In the genomic region with DNA sequence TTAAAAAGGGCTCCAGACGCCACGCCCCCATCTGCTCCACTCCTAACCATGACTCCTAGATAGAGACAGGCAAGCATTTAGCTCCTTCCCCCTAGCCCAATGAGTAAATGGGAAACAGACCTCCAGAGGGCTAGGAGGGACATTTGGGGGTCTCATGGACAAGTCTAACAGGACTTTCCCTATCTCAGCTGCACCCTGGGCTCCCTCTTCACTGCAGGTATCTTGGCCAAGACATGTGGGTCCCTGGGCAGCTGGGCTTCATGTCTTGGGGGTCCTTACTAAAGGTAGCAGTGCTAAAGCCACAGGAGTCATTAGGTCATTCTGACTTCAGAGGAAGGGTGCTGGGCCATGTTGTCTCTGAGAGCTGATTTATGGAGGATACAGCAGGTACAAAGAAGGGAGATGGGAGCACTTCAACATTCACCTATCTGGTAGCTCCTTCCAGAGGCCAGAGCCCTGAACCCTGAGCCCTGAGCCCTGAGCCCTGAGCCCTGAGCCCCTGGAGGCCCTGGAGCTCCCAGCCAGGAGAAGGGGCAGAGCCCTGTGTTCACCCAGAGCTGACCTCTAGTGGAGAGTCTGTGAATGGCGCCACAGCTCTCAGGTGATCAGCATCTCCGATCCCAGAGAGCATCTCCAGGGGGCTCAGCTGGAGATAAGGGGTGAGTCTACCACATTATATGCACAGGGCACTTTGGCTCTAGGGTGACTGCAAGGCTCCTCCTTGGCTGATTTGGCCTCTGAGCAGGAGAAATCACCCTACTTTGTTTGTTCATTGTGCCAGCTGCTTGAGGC, we compare ENCODE assay signal across 9 cellular contexts. TPM values are rescaled to one million over a fixed set of nuclear protein-coding genes. Genes with fewer than 3 reads are reported as not detected.
A peak's percentile ranks its signal among the peaks of the same experiment; 100 is the strongest.
DNase-seq lines count a peak whose midpoint lies in the region; ATAC-seq, FAIRE-seq and TF ChIP-seq lines count a peak whose summit lies in the region.
"Had no signal": no experiment of that assay in that cellular context is flagged by ENCODE, and none has a peak within 500 bp of the region (broad histone marks: within the 10 kb centered on the region; RNA-seq: fewer than 3 reads in every experiment).

No MANE protein-coding gene starts in this region.

- no peak overlapping the region for H3K4me2 ChIP-seq in K562 (ENCODE audit: insufficient read depth, low read length)

- H3K27me3 ChIP-seq in K562 (ENCODE audit: control insufficient read depth in 2 of 2, insufficient read depth in 2 of 2, low read length in 2 of 2), result no peaks in the 10 kb centered on the region
- H3K27me3 ChIP-seq in liver (ENCODE audit: control insufficient read depth in 4 of 4, insufficient read depth in 4 of 4, low read length in 3 of 4), result no peaks in the 10 kb centered on the region

- H3K4me1 ChIP-seq in K562 (replicated peaks in 1 of 2; ENCODE audit: control insufficient read depth in 2 of 2, insufficient read depth in 2 of 2, low read length in 2 of 2) (no peaks in the 10 kb centered on the region), liver (ENCODE audit: control insufficient read depth in 4 of 4, insufficient read depth in 4 of 4, low read length in 3 of 4) (no peaks in the 10 kb centered on the region)

- POLR2A ChIA-PET in K562 (lab: Yijun Ruan, JAX), result interaction anchor here (0.9 kb wide), 1 partner anchor 11 kb away, joined by 3 read pairs; no protein-coding TSS in a partner anchor

- FAIRE-seq in K562 (lab: Jason Lieb, UNC) (no peak), urothelium cell line (lab: Jason Lieb, UNC) (no peak)

- DNase-seq in 8988T (peak; percentile 42), GM04504 (ENCODE audit: low read depth) (peak; percentile 29), NCI-H1694 (lab: John Stamatoyannopoulos, UW) (peak; percentile 24), K562 (ENCODE audit: extremely low read depth in 1 of 4, low spot score in 3 of 4) (peak; percentile 39 to 58 (median 49)), urothelium cell line (ENCODE audit: low spot score) (peak; percentile 28)
- no peak for DNase-seq in effector CD4-positive, alpha-beta T cell

- no peaks in the 10 kb centered on the region for H3K79me2 ChIP-seq in K562 (ENCODE audit: control insufficient read depth, insufficient read depth, low read length)

- WGBS in K562 (ENCODE audit: insufficient coverage, low coverage, missing lambda C conversion rate), result 4% methylated on average over 4 of the region's 4 CpGs
- WGBS in liver, result 48% methylated on average over 4 of the region's 4 CpGs

- no peak overlapping the region for H3K4me3 ChIP-seq in K562
- no peak overlapping the region for H3K4me3 ChIP-seq in liver (ENCODE audit: low read depth in 1 of 3, low read length in 3 of 3)

- intact Hi-C loops in K562 (cut with micrococcal nuclease), result loop anchor here (5.0 kb wide), 1 partner anchor 153 kb away; no protein-coding TSS in a partner anchor

- no TSS peak for BruUV-seq in K562 (replicated peaks; lab: Mats Ljungman, UMichigan)

- H3K27ac ChIP-seq in K562 (ENCODE audit: extremely low read depth, low read depth, low read length) (no peak overlapping the region), liver (ENCODE audit: low read depth in 1 of 2, low read length in 2 of 2) (no peak overlapping the region)
- H3K27ac ChIP-seq: epithelial cell of prostate had no signal

- TF ChIP-seq POLR2A in K562 (conservative IDR thresholded peaks at IDR 0.05), result no peak

- TF ChIP-seq EP300 in K562 (IDR thresholded peaks at IDR 0.05; ENCODE audit: low read length), result no peak

- no peaks in the 10 kb centered on the region for H3K9me1 ChIP-seq in K562 (ENCODE audit: control insufficient read depth, insufficient read depth, low read length)

- CTCF ChIA-PET in K562 (lab: Yijun Ruan, JAX; ENCODE audit: low intra/inter-chr PET ratio), result interaction anchor here (0.7 kb wide), 1 partner anchor 154 kb away, joined by 4 read pairs; no protein-coding TSS in a partner anchor

- no peaks in the 10 kb centered on the region for H3K36me3 ChIP-seq in K562 (ENCODE audit: control insufficient read depth, insufficient read depth, low read length)
- no peaks in the 10 kb centered on the region for H3K36me3 ChIP-seq in liver (ENCODE audit: control insufficient read depth in 4 of 4, insufficient read depth in 3 of 4, low read depth in 1 of 4, low read length in 3 of 4)

- H3K9me3 ChIP-seq in K562 (replicated peaks; ENCODE audit: control insufficient read depth, insufficient read depth, low read depth, low read length) (no peaks in the 10 kb centered on the region), liver (ENCODE audit: control insufficient read depth in 4 of 4, low read length in 3 of 4) (no peaks in the 10 kb centered on the region)

- H3K9ac ChIP-seq in K562 (ENCODE audit: insufficient read depth in 1 of 2, low read depth in 2 of 2, low read length in 2 of 2), result no peak overlapping the region
- H3K9ac ChIP-seq in liver (ENCODE audit: low read depth in 1 of 2, low read length in 2 of 2), result no peak overlapping the region

- H4K20me1 ChIP-seq in K562 (replicated peaks; ENCODE audit: control insufficient read depth, insufficient read depth, low read length), result no peaks in the 10 kb centered on the region

- peak; percentile 83 for ATAC-seq in HG02610 (IDR thresholded peaks at IDR 0.05; ENCODE audit: unreplicated experiment)
- ATAC-seq in K562, result peak; percentile 91

- TF ChIP-seq CTCF in K562 (IDR thresholded peaks at IDR 0.05 in 2 of 3, conservative IDR thresholded peaks at IDR 0.05 in 1 of 3; ENCODE audit: insufficient read depth in 2 of 3, low read depth in 1 of 3, low read length in 3 of 3), result peak; percentile 53 to 64 (median 59)
- peak; percentile 52 for TF ChIP-seq CTCF in liver (IDR thresholded peaks at IDR 0.05; ENCODE audit: low read depth, low read length, missing input control)

- in situ Hi-C loops in K562 (cut with MboI), result no loop called here

- TF ChIP-seq RAD21 in K562 (CRISPR knock-in tag; conservative IDR thresholded peaks at IDR 0.05 in 1 of 2, IDR thresholded peaks at IDR 0.05 in 1 of 2) (peak in 1 of 2 experiments; percentile 19; a peak in 2 of 4 replicates), liver (IDR thresholded peaks at IDR 0.05) (peak; percentile 23 to 52)

- no peak overlapping the region for H2AFZ ChIP-seq in K562 (ENCODE audit: low read depth, low read length)

TF ChIP-seq in K562, 482 proteins besides CTCF, POLR2A, EP300 and RAD21:
- TF ChIP-seq ZNF263 (CRISPR knock-in tag; IDR thresholded peaks at IDR 0.05; ENCODE audit: borderline replicate concordance) (no peak), TFAP4 (CRISPR knock-in tag; IDR thresholded peaks at IDR 0.05; ENCODE audit: borderline replicate concordance) (peak; percentile 44; the same call in 1 of the 2 replicates), SMC3 (conservative IDR thresholded peaks at IDR 0.05; ENCODE audit: insufficient read depth, low read depth, low read length) (0 out of 2 replicates have a peak, but pooled peaks have one; percentile 7), ZNF764 (CRISPR knock-in tag; IDR thresholded peaks at IDR 0.05; ENCODE audit: low read depth) (peak; percentile 93)

TF ChIP-seq in liver, 16 proteins besides CTCF, POLR2A, EP300 and RAD21:
- TF ChIP-seq EGR1 (IDR thresholded peaks at IDR 0.05; ENCODE audit: low read depth in 2 of 2), result no peak
- no peak for TF ChIP-seq HNF4A (conservative IDR thresholded peaks at IDR 0.05)
- no peak for TF ChIP-seq HNF4G (IDR thresholded peaks at IDR 0.05)
- no peak for TF ChIP-seq FOXA1 (IDR thresholded peaks at IDR 0.05)
- no peak for TF ChIP-seq TAF1 (conservative IDR thresholded peaks at IDR 0.05)
- TF ChIP-seq, protein P1, sequence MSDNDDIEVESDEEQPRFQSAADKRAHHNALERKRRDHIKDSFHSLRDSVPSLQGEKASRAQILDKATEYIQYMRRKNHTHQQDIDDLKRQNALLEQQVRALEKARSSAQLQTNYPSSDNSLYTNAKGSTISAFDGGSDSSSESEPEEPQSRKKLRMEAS (IDR thresholded peaks at IDR 0.05), result no peak

RNA-seq across cellular contexts. Expression of gene EPHB1, which starts 40.1 kb away (rescaled TPM):
- total RNA-seq in K562 (2011; cell fraction: chromatin; rRNA removed; ENCODE audit: low replicate concordance), result not detected in 2 replicates
- not detected in 2 replicates for total RNA-seq in K562 (2011; cell fraction: nucleolus; rRNA removed)
- total RNA-seq in K562 (2011; cell fraction: nucleoplasm; rRNA removed), result not detected in 2 replicates
- total RNA-seq in K562 (2014; rRNA removed), result not detected in 2 replicates
- total RNA-seq in K562 (2014; rRNA removed; fragmentation: Illumina TruSeq; extraction: Trizol), result not detected in 2 replicates
- 0.29 TPM in 1 of 2 replicates, not detected in the other for total RNA-seq in K562 (2015; rRNA removed; fragmentation: Illumina TruSeq; extraction: Trizol)
- not detected in 2 replicates for total RNA-seq in K562 (2021)
- polyA plus RNA-seq in K562 (2011; rRNA removed), result not detected in 2 replicates
- polyA plus RNA-seq in K562 (2011; cell fraction: cytosol; rRNA removed), result not detected in 2 replicates
- polyA plus RNA-seq in K562 (2011; cell fraction: nucleus; rRNA removed), result 0.18 TPM in 1 of 2 replicates, not detected in the other
- polyA plus RNA-seq in K562 (2012), result not detected in 2 replicates
- not detected in 2 replicates for polyA plus RNA-seq in K562 (2014; fragmentation: Illumina TruSeq; extraction: Trizol)
- polyA plus RNA-seq in K562 (2014; fragmentation: Nextera tagmentation; extraction: Ambion mirVana), result not detected
- polyA plus RNA-seq in K562 (2014; rRNA removed), result not detected in 2 replicates
- not detected in 2 replicates for polyA minus RNA-seq in K562 (2011; rRNA and poly(A)+ RNA removed)
- polyA minus RNA-seq in K562 (2011; cell fraction: cytosol; rRNA and poly(A)+ RNA removed), result not detected in 2 replicates
- polyA minus RNA-seq in K562 (2011; cell fraction: nucleus; rRNA and poly(A)+ RNA removed), result 0.22 TPM in 1 of 2 replicates, not detected in the other
- total RNA-seq in liver, result under 1 TPM; 0.23 to 0.50 TPM
- 1 to 10 TPM in 1 of 2 donors, under 1 TPM in 1; 0.54 to 1.7 TPM for polyA plus RNA-seq in liver
